17 cellular contexts compared by ENCODE assay signal in the genomic region with DNA sequence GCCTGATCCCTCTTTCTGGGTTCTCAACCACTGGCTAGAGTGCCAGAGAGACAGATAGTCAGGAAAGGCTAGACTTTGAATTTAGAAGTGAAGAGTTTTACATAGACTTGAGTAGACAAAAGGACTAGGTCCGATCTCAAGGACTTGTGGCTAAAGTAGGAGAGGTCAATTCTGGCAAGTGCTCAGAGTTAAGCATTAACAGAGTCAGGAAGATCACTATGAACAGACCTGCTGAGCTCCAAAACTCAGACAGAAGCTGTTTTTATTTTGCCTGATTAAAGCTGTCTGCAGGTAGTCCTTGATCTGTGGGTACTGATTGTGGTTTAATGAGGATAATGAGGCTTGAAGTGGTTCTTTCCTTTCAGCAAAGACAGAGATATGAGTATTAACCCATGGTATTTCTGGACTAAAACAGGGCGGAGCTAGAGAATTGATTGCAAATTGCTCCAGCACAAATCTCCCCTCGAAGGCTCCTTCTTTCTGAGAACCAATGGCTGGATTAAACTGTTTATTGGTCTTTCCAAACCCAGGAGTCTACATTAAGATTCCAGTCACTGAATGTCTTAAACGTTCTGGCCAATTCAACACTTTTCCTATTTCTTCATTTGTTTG.
"Had no signal": no experiment of that assay in that cellular context is flagged by ENCODE, and none has a peak within 500 bp of the region (broad histone marks: within the 10 kb centered on the region; RNA-seq: fewer than 3 reads in every experiment).

No MANE protein-coding gene starts in this region.

- DNase-seq: activated CD4-positive, alpha-beta T cell treated with anti-CD3 and anti-CD28 coated beads for 48 hours; activated CD8-positive, alpha-beta T cell treated with anti-CD3 and anti-CD28 coated beads for 36 hours; activated naive CD8-positive, alpha-beta T cell treated with anti-CD3 and anti-CD28 coated beads for 36 hours; amygdala; central memory CD4-positive, alpha-beta T cell; hippocampal formation; naive thymus-derived CD4-positive, alpha-beta T cell; pancreas; stimulated activated CD4-positive, alpha-beta T cell treated with anti-CD3 and anti-CD28 coated beads, Interleukin-2, amount 100 ng/mL, for 48 hours; T-helper 17 cell; thyroid gland; uterus had no signal

- H3K27me3 ChIP-seq: pancreas, thyroid gland, uterus had no signal

- H3K27ac Mint-ChIP-seq: activated CD8-positive, alpha-beta T cell treated with anti-CD3 and anti-CD28 coated beads for 36 hours; activated naive CD8-positive, alpha-beta T cell treated with anti-CD3 and anti-CD28 coated beads for 36 hours; brain; naive thymus-derived CD4-positive, alpha-beta T cell; stimulated activated memory B cell treated with anti-CD40 and anti-IgM and Interleukin-4, amounts not matched to agents 10 μg/mL and 1 μg/mL and 100 μg/mL, for 72 hours; T-helper 17 cell; WTC11 had no signal

- ATAC-seq: activated CD8-positive, alpha-beta T cell treated with anti-CD3 and anti-CD28 coated beads for 36 hours; esophagus mucosa; naive thymus-derived CD4-positive, alpha-beta T cell; stimulated activated memory B cell treated with anti-CD40 and anti-IgM and Interleukin-4, amounts not matched to agents 10 μg/mL and 1 μg/mL and 100 μg/mL, for 72 hours; T-helper 17 cell; WTC11 had no signal

- H3K4me3 ChIP-seq: coronary artery, pancreas, thyroid gland, uterus had no signal

- H3K4me1 Mint-ChIP-seq: activated naive CD8-positive, alpha-beta T cell treated with anti-CD3 and anti-CD28 coated beads for 36 hours; naive thymus-derived CD4-positive, alpha-beta T cell; stimulated activated memory B cell treated with anti-CD40 and anti-IgM and Interleukin-4, amounts not matched to agents 10 μg/mL and 1 μg/mL and 100 μg/mL, for 72 hours; T-helper 17 cell had no signal

- H3K4me1 ChIP-seq: uterus had no signal

- H3K36me3 ChIP-seq: pancreas, thyroid gland, uterus had no signal

- H3K9me3 Mint-ChIP-seq: activated naive CD8-positive, alpha-beta T cell treated with anti-CD3 and anti-CD28 coated beads for 36 hours had no signal

- H3K4me3 Mint-ChIP-seq: activated CD8-positive, alpha-beta T cell treated with anti-CD3 and anti-CD28 coated beads for 36 hours; activated naive CD8-positive, alpha-beta T cell treated with anti-CD3 and anti-CD28 coated beads for 36 hours; brain; naive thymus-derived CD4-positive, alpha-beta T cell; stimulated activated memory B cell treated with anti-CD40 and anti-IgM and Interleukin-4, amounts not matched to agents 10 μg/mL and 1 μg/mL and 100 μg/mL, for 72 hours; T-helper 17 cell; WTC11 had no signal

- H3K27ac ChIP-seq: coronary artery, pancreas, thyroid gland, uterus had no signal

- H3K36me3 Mint-ChIP-seq: activated naive CD8-positive, alpha-beta T cell treated with anti-CD3 and anti-CD28 coated beads for 36 hours; brain; naive thymus-derived CD4-positive, alpha-beta T cell; stimulated activated memory B cell treated with anti-CD40 and anti-IgM and Interleukin-4, amounts not matched to agents 10 μg/mL and 1 μg/mL and 100 μg/mL, for 72 hours had no signal

- H3K27me3 Mint-ChIP-seq: activated CD8-positive, alpha-beta T cell treated with anti-CD3 and anti-CD28 coated beads for 36 hours; activated naive CD8-positive, alpha-beta T cell treated with anti-CD3 and anti-CD28 coated beads for 36 hours; brain; naive thymus-derived CD4-positive, alpha-beta T cell; stimulated activated memory B cell treated with anti-CD40 and anti-IgM and Interleukin-4, amounts not matched to agents 10 μg/mL and 1 μg/mL and 100 μg/mL, for 72 hours; T-helper 17 cell had no signal
